In the genomic region with DNA sequence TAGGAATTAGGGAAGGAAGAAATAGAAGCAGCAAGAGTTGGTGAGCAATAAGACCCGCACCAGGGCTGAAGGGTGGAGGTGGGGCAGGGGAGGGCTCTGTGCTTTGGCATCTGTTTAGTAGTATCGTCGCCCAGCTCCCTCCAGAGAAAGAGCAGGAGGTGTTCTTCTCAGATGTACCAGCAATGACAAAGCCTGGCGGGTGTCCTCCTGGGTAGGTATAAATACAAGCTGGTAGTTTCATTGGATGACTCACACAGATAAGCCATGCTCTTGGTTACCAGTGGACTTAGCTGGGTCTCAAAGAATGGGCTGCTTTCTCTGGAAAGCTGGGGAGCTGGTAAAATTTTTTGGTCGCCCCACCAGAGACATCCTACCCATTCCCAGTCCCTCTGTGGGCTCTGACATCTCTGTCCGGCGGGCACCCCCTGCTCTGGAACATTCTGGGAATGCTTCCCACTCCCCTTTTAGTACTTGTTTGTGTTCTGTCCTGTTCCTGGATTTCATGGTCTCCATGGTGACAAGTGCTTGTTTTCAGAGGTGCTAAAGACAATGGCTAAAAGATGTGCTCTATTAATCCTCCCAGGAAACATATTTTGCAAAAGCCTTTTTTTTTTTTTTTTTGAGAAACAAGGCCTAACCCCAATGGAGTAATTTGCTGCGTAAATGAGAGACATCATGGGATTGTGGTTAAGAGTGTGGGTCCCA, we compare ENCODE assay signal across 14 cellular contexts. TPM values are rescaled to one million over a fixed set of nuclear protein-coding genes. Genes with fewer than 3 reads are reported as not detected.
DNase-seq lines count a peak whose midpoint lies in the region; ATAC-seq, FAIRE-seq and TF ChIP-seq lines count a peak whose summit lies in the region.
"Had no signal": no experiment of that assay in that cellular context is flagged by ENCODE, and none has a peak within 500 bp of the region (broad histone marks: within the 10 kb centered on the region; RNA-seq: fewer than 3 reads in every experiment).

No MANE protein-coding gene starts in this region.

- no peaks in the 10 kb centered on the region for H4K20me1 ChIP-seq in mammary epithelial cell (ENCODE audit: insufficient read depth, low read length)

- peak; percentile 38 for DNase-seq in mammary epithelial cell
- no peak for DNase-seq in breast epithelium (ENCODE audit: low spot score in 2 of 2)
- peak; percentile 82 for DNase-seq in RCC 7860 (ENCODE audit: low spot score)
- DNase-seq in right cardiac atrium, result no peak
- DNase-seq in superior temporal gyrus (ENCODE audit: extremely low spot score), result peak; percentile 42
- DNase-seq in left lobe of liver (ENCODE audit: low spot score), result no peak
- no peak for DNase-seq in HUDEP-2 (lab: John Stamatoyannopoulos, UW; ENCODE audit: unreplicated experiment in 76 of 76)
- DNase-seq: activated CD8-positive, alpha-beta memory T cell treated with anti-CD3 and anti-CD28 coated beads, Interleukin-2, amount 50 U/mL, for 4 hours; AML-193; cortex of kidney; KBM-7; NCI-H1436 treated with DMSO at 0.1 percent for 48 hours; NCI-H526 treated with DMSO at 0.1 percent for 48 hours had no signal

- TF ChIP-seq POLR2A in breast epithelium (IDR thresholded peaks at IDR 0.05), result no peak

- H3K4me1 ChIP-seq in mammary epithelial cell (ENCODE audit: insufficient read depth, low read length) (peaks cover 13% of the 10 kb centered on the region), breast epithelium (no peaks in the 10 kb centered on the region), right cardiac atrium (ENCODE audit: control insufficient read depth, insufficient read depth, low read length) (peaks cover 2% of the 10 kb centered on the region)

- H2AFZ ChIP-seq in mammary epithelial cell (ENCODE audit: low read depth, low read length), result no peak overlapping the region

- H3K27ac ChIP-seq in mammary epithelial cell (ENCODE audit: insufficient read depth, low read depth, low read length), result no peak overlapping the region
- H3K27ac ChIP-seq in breast epithelium, result no peak overlapping the region
- no peak overlapping the region for H3K27ac ChIP-seq in right cardiac atrium (ENCODE audit: low read length)

- no peak overlapping the region for H3K4me2 ChIP-seq in mammary epithelial cell (ENCODE audit: insufficient read depth, low read depth, low read length)

- H3K9me3 ChIP-seq in mammary epithelial cell (replicated peaks; ENCODE audit: insufficient read depth, low read length) (no peaks in the 10 kb centered on the region), breast epithelium (no peaks in the 10 kb centered on the region), right cardiac atrium (ENCODE audit: control insufficient read depth, low read length) (no peaks in the 10 kb centered on the region)

- intact Hi-C loops in mammary epithelial cell (cut with micrococcal nuclease) (no loop called here), breast epithelium (cut with DNase I; ENCODE audit: low total_unique reads) (no loop called here), right cardiac atrium (cut with DNase I) (no loop called here)

- H3K9ac ChIP-seq in mammary epithelial cell (ENCODE audit: insufficient read depth, low read length), result no peak overlapping the region

- CTCF ChIA-PET in mammary epithelial cell (lab: Charles Lee; ENCODE audit: low non-redundant PET), result no interaction called here

- BruUV-seq in mammary epithelial cell (replicated peaks; lab: Mats Ljungman, UMichigan), result no TSS peak

- dilution Hi-C loops in mammary epithelial cell (cut with HindIII; ENCODE audit: low sequenced_read_pairs), result no loop called here

- H3K4me3 ChIP-seq in mammary epithelial cell (replicated peaks in 1 of 3; ENCODE audit: insufficient read depth in 1 of 3, low read depth in 2 of 3, low read length in 3 of 3) (no peak overlapping the region), breast epithelium (no peak overlapping the region), right cardiac atrium (ENCODE audit: low read length) (no peak overlapping the region)

- H3K36me3 ChIP-seq in mammary epithelial cell (ENCODE audit: insufficient read depth, low read length) (no peaks in the 10 kb centered on the region), breast epithelium (no peaks in the 10 kb centered on the region)

- H3K27me3 ChIP-seq in mammary epithelial cell (ENCODE audit: insufficient read depth, low read length) (no peaks in the 10 kb centered on the region), breast epithelium (no peaks in the 10 kb centered on the region), right cardiac atrium (ENCODE audit: control insufficient read depth, insufficient read depth) (no peaks in the 10 kb centered on the region)

- TF ChIP-seq CTCF in mammary epithelial cell (conservative IDR thresholded peaks at IDR 0.05 in 1 of 2, IDR thresholded peaks at IDR 0.05 in 1 of 2; ENCODE audit: extremely low read depth in 1 of 2, insufficient read depth in 1 of 2, low read depth in 1 of 2, low read length in 2 of 2), result no peak
- no peak for TF ChIP-seq CTCF in breast epithelium (IDR thresholded peaks at IDR 0.05)

- in situ Hi-C loops in mammary epithelial cell (cut with MboI; ENCODE audit: low sequenced_read_pairs in 2 of 2), result no loop called here

- 91% methylated on average over 8 of the region's 8 CpGs for WGBS in mammary epithelial cell (ENCODE audit: low coverage, missing lambda C conversion rate)
- 80% methylated on average over 8 of the region's 8 CpGs for WGBS in right cardiac atrium

- peak; percentile 10 to 22 for ATAC-seq in right cardiac atrium
- no peak for ATAC-seq in left lobe of liver
- no peak for ATAC-seq in HG03097 (IDR thresholded peaks at IDR 0.05; ENCODE audit: low FRiP score, unreplicated experiment)

- no peaks in the 10 kb centered on the region for H3K79me2 ChIP-seq in mammary epithelial cell (ENCODE audit: insufficient read depth, low read length)

- FAIRE-seq in RCC 7860 (lab: Jason Lieb, UNC), result peak; percentile 67

RNA-seq across cellular contexts. Expression of gene TUBA8, which starts 15.4 kb away (rescaled TPM):
- under 1 TPM; 0.19 to 0.33 TPM for total RNA-seq in mammary epithelial cell
- 0.65 TPM for polyA plus RNA-seq in mammary epithelial cell
- not detected for polyA minus RNA-seq in mammary epithelial cell
- total RNA-seq in breast epithelium, result 10 to 100 TPM in 1 of 3 donors, 1 to 10 TPM in 2; 1.6 to 14.7 (median 2.9) TPM
- 100 to 1,000 TPM in 2 of 4 donors, 10 to 100 TPM in 2; 64.7 to 266 (median 108) TPM for total RNA-seq in right cardiac atrium
- 307 TPM for polyA plus RNA-seq in right cardiac atrium
- total RNA-seq in left lobe of liver, result 2.3 TPM

RNA-seq across cellular contexts. Expression of gene PEX26, which starts 17.5 kb away (rescaled TPM):
- total RNA-seq in mammary epithelial cell (10 to 100 TPM; 26.5 to 35.1 TPM), breast epithelium (10 to 100 TPM; 18.7 to 22.2 (median 19.2) TPM), right cardiac atrium (10 to 100 TPM; 19.5 to 23.5 (median 23.3) TPM), left lobe of liver (26.2 TPM)
- polyA plus RNA-seq in mammary epithelial cell (20.1 TPM), right cardiac atrium (17.4 TPM)
- 62.6 TPM for polyA minus RNA-seq in mammary epithelial cell

RNA-seq across cellular contexts. Expression of gene USP18, which starts 54.7 kb away (rescaled TPM):
- total RNA-seq in mammary epithelial cell (1 to 10 TPM; 1.8 to 2.5 TPM), breast epithelium (10 to 100 TPM in 2 of 3 donors, 1 to 10 TPM in 1; 5.9 to 49.9 (median 11.1) TPM), right cardiac atrium (1 to 10 TPM; 2.0 to 4.5 (median 2.2) TPM), left lobe of liver (5.4 TPM)
- polyA plus RNA-seq in mammary epithelial cell (1.6 TPM), right cardiac atrium (3.2 TPM)
- 8.8 TPM for polyA minus RNA-seq in mammary epithelial cell

Comparison
In these comparisons a context has a peak if more than half of its experiments do, and no peak if none do; other contexts are left out.
1. DNase-seq: peak in mammary epithelial cell (single experiment), RCC 7860 (single experiment) and superior temporal gyrus (single experiment); none in breast epithelium (0 of 2), right cardiac atrium (0 of 3), left lobe of liver (single experiment) and HUDEP-2 (0 of 76).
2. ATAC-seq: peak in right cardiac atrium (2 of 2); none in left lobe of liver (single experiment) and HG03097 (single experiment).
3. RNA of gene TUBA8, which starts 15.4 kb away (total RNA-seq): 64.7 to 266 TPM in right cardiac atrium; 1.6 to 14.7 TPM in breast epithelium, 2.3 TPM in left lobe of liver (single experiment) and 0.19 to 0.33 TPM in mammary epithelial cell; every median in the first group is over 4 times any median in the second.